Comparison of ENCODE assay signal across 1 cellular context in genomic region chr1:37671261-37671660, GRCh38.
TF ChIP-seq lines count a peak whose summit lies in the region.

No MANE protein-coding gene starts in this region.

TF ChIP-seq in H1, 55 proteins besides CTCF, POLR2A, EP300 and RAD21:
- TF ChIP-seq SP4 (IDR thresholded peaks at IDR 0.05; ENCODE audit: low read length) (no peak), CBX8 (IDR thresholded peaks at IDR 0.05; ENCODE audit: borderline replicate concordance, low read depth, low read length) (no peak), CREB1 (IDR thresholded peaks at IDR 0.05) (0 out of 2 replicates have a peak, but pooled peaks have one; percentile 18)
